In genomic region chr3:185930393-185931107, GRCh38 we compare ENCODE assay signal across 9 cellular contexts. TPM values are rescaled to one million over a fixed set of nuclear protein-coding genes. Genes with fewer than 3 reads are reported as not detected.
DNase-seq lines count a peak whose midpoint lies in the region; ATAC-seq, FAIRE-seq and TF ChIP-seq lines count a peak whose summit lies in the region.
"Had no signal": no experiment of that assay in that cellular context is flagged by ENCODE, and none has a peak within 500 bp of the region (broad histone marks: within the 10 kb centered on the region; RNA-seq: fewer than 3 reads in every experiment).

No MANE protein-coding gene starts in this region.

- H3K36me3 Mint-ChIP-seq in astrocyte (ENCODE audit: low read depth, unreplicated experiment): peaks cover 4% of the 10 kb centered on the region

- H3K36me3 ChIP-seq in BLaER1 (peaks cover 60% of the 10 kb centered on the region), HUES6 (ENCODE audit: control insufficient read depth, insufficient read depth, low read length) (peaks cover 74% of the 10 kb centered on the region), astrocyte (ENCODE audit: insufficient read depth, low read length) (peaks cover 27% of the 10 kb centered on the region), mesodermal cell (ENCODE audit: control insufficient read depth, insufficient read depth, low read length) (peaks cover 56% of the 10 kb centered on the region), left lung (peaks cover 0 to 24% of the 10 kb centered on the region in 2 donors), ovary (no peaks in the 10 kb centered on the region)

- H2AFZ ChIP-seq in astrocyte (ENCODE audit: low read depth, low read length): no peak overlapping the region

- intact Hi-C loops in left lung (cut with DNase I): no loop called here
- intact Hi-C loops in ovary (cut with DNase I): loop anchor here in 2 of 4 donors (10.0 kb wide), 2 partner anchors 106 to 854 kb away; partner anchors contain the start of genes EIF4A2 (in 1 of the 2) and IGF2BP2 (in 1 of the 2)

- H3K27me3 Mint-ChIP-seq in astrocyte (ENCODE audit: low read depth, unreplicated experiment): no peaks in the 10 kb centered on the region

- peaks cover 100% of the 10 kb centered on the region for H4K20me1 ChIP-seq in BLaER1
- H4K20me1 ChIP-seq in astrocyte (ENCODE audit: insufficient read depth, low read length): peaks cover 100% of the 10 kb centered on the region

- 0 out of 2 replicates have a peak overlapping the region, but pooled peaks have one; percentile 6 for H3K9ac ChIP-seq in BLaER1
- peak overlapping the region; percentile 12 for H3K9ac ChIP-seq in HUES6 (ENCODE audit: low read length)
- peak overlapping the region; percentile 21 for H3K9ac ChIP-seq in astrocyte (ENCODE audit: low read length)

- no peaks in the 10 kb centered on the region for H3K9me3 Mint-ChIP-seq in astrocyte (ENCODE audit: unreplicated experiment)

- H3K4me1 ChIP-seq in BLaER1: peaks cover 75% of the 10 kb centered on the region
- peaks cover 64% of the 10 kb centered on the region for H3K4me1 ChIP-seq in HUES6 (ENCODE audit: control insufficient read depth, insufficient read depth, low read length)
- H3K4me1 ChIP-seq in astrocyte (ENCODE audit: insufficient read depth, low read length): peaks cover 71% of the 10 kb centered on the region
- H3K4me1 ChIP-seq in mesodermal cell (ENCODE audit: control insufficient read depth, insufficient read depth, low read length, poor library complexity, severe bottlenecking): peaks cover 51% of the 10 kb centered on the region
- H3K4me1 ChIP-seq in left lung: peaks cover 68 to 99% of the 10 kb centered on the region in 2 donors
- H3K4me1 ChIP-seq in ovary (ENCODE audit: insufficient read depth): peaks cover 23% of the 10 kb centered on the region

- 50 to 100% methylated on average over 1 of the region's 3 CpGs for WGBS in mesodermal cell (ENCODE audit: insufficient coverage in 2 of 2), 2 experiments
- 44 to 48% (median 48%) methylated on average over 3 of the region's 3 CpGs for WGBS in ovary, 3 donors

- H3K79me2 ChIP-seq in astrocyte (ENCODE audit: insufficient read depth, low read length): peaks cover 100% of the 10 kb centered on the region

- TF ChIP-seq CTCF in astrocyte (IDR thresholded peaks at IDR 0.05; ENCODE audit: insufficient read depth, low read depth, low read length) (no peak), left lung (IDR thresholded peaks at IDR 0.05) (no peak), ovary (IDR thresholded peaks at IDR 0.05) (no peak)

- H3K27ac Mint-ChIP-seq in astrocyte (ENCODE audit: unreplicated experiment): no peak overlapping the region

- H3K9me3 ChIP-seq in BLaER1: no peaks in the 10 kb centered on the region
- H3K9me3 ChIP-seq in HUES6 (ENCODE audit: control insufficient read depth, insufficient read depth, low read depth, low read length): no peaks in the 10 kb centered on the region
- no peaks in the 10 kb centered on the region for H3K9me3 ChIP-seq in astrocyte (ENCODE audit: insufficient read depth, low read depth, low read length)
- no peaks in the 10 kb centered on the region for H3K9me3 ChIP-seq in mesodermal cell (ENCODE audit: control insufficient read depth, low read length)
- no peaks in the 10 kb centered on the region for H3K9me3 ChIP-seq in left lung
- no peaks in the 10 kb centered on the region for H3K9me3 ChIP-seq in ovary

- H3K27me3 ChIP-seq in BLaER1 (no peaks in the 10 kb centered on the region), HUES6 (ENCODE audit: control insufficient read depth, insufficient read depth, low read length) (no peaks in the 10 kb centered on the region), astrocyte (ENCODE audit: insufficient read depth, low read length) (no peaks in the 10 kb centered on the region), left lung (no peaks in the 10 kb centered on the region), ovary (no peaks in the 10 kb centered on the region)

- no peak for FAIRE-seq in astrocyte (lab: Jason Lieb, UNC)

- H3K4me3 Mint-ChIP-seq in astrocyte (ENCODE audit: unreplicated experiment): peak overlapping the region; percentile 72

- no peak for TF ChIP-seq EP300 in ovary (IDR thresholded peaks at IDR 0.05)

- no peak for TF ChIP-seq POLR2A in ovary (IDR thresholded peaks at IDR 0.05)

- H3K4me2 ChIP-seq in BLaER1 (peak overlapping the region; percentile 88), astrocyte (ENCODE audit: low read length) (peak overlapping the region; percentile 91)

- H3K4me1 Mint-ChIP-seq in astrocyte (ENCODE audit: low read depth, unreplicated experiment): peaks cover 74% of the 10 kb centered on the region

- ATAC-seq in left lung (no peak), HG02970 (IDR thresholded peaks at IDR 0.05; ENCODE audit: low FRiP score, unreplicated experiment) (no peak)

- DNase-seq in astrocyte (ENCODE audit: low read depth) (peak; percentile 40), left lung (no peak), ovary (no peak)
- no peak for DNase-seq in activated CD4-positive, alpha-beta T cell treated with anti-CD3 and anti-CD28 coated beads, Interleukin-2, amount 50 U/mL, for 48 hours
- DNase-seq: activated gamma-delta T cell had no signal

- no peak overlapping the region for H3K27ac ChIP-seq in BLaER1
- H3K27ac ChIP-seq in HUES6 (ENCODE audit: low read depth, low read length): no peak overlapping the region
- H3K27ac ChIP-seq in astrocyte (ENCODE audit: low read depth, low read length): no peak overlapping the region
- H3K27ac ChIP-seq in mesodermal cell (ENCODE audit: low read depth, low read length, severe bottlenecking): no peak overlapping the region
- peak overlapping the region in 1 of 2 donors; percentile 5 for H3K27ac ChIP-seq in left lung
- H3K27ac ChIP-seq in ovary: no peak overlapping the region

- H3K4me3 ChIP-seq in BLaER1 (no peak overlapping the region), HUES6 (ENCODE audit: low read depth, low read length) (peak overlapping the region; percentile 100; the same call in 1 of the 2 replicates), astrocyte (ENCODE audit: insufficient read depth, low read depth, low read length) (peak overlapping the region; percentile 12), mesodermal cell (ENCODE audit: extremely low read depth, insufficient read depth, low read length, poor library complexity, severe bottlenecking) (peak overlapping the region; percentile 3), left lung (peak overlapping the region in 1 of 2 donors; percentile 2), ovary (no peak overlapping the region)

RNA-seq across cellular contexts. Expression of gene TRA2B, which starts 7.3 kb away (rescaled TPM):
- total RNA-seq in astrocyte (112 and 120 TPM in 2 replicates), left lung (100 to 1,000 TPM in 1 of 2 donors, 10 to 100 TPM in 1; 86.0 to 124 TPM), ovary (100 to 1,000 TPM; 108 to 158 (median 119) TPM)
- 153 TPM for polyA plus RNA-seq in mesodermal cell (2013, experiment 1 of 2)
- polyA plus RNA-seq in mesodermal cell (2013, experiment 2 of 2): 151 TPM
- polyA plus RNA-seq in ovary: 100 to 1,000 TPM in 1 of 2 donors, 10 to 100 TPM in 1; 83.0 to 132 TPM

Comparison
In these comparisons a context has a peak if more than half of its experiments do, and no peak if none do; other contexts are left out.
1. H3K4me3 ChIP-seq: peak in HUES6 (single experiment), astrocyte (single experiment) and mesodermal cell (single experiment); none in BLaER1 (single experiment) and ovary (single experiment).
2. Peak in every context shown above with its lines, with median percentiles within 50 percentile points of each other: H3K9ac ChIP-seq.